25 cellular contexts compared by ENCODE assay signal in genomic region chr2:67945976-67946375, GRCh38.
A peak's percentile ranks its signal among the peaks of the same experiment; 100 is the strongest.
DNase-seq lines count a peak whose midpoint lies in the region; ATAC-seq, FAIRE-seq and TF ChIP-seq lines count a peak whose summit lies in the region.
"Had no signal": no experiment of that assay in that cellular context is flagged by ENCODE, and none has a peak within 500 bp of the region (broad histone marks: within the 10 kb centered on the region; RNA-seq: fewer than 3 reads in every experiment).

No MANE protein-coding gene starts in this region.

- no peak overlapping the region for H3K27ac ChIP-seq in endothelial cell of umbilical vein (ENCODE audit: insufficient read depth, low read depth, low read length)
- H3K27ac ChIP-seq: SK-N-MC, skin epidermis, thyroid gland had no signal

- H3K36me3 ChIP-seq in endothelial cell of umbilical vein (ENCODE audit: control insufficient read depth in 2 of 2, extremely low read depth in 1 of 2, insufficient read depth in 2 of 2, low read length in 2 of 2): no peaks in the 10 kb centered on the region
- no peaks in the 10 kb centered on the region for H3K36me3 ChIP-seq in Caco-2 (ENCODE audit: control insufficient read depth, insufficient read depth, low read length)
- H3K36me3 ChIP-seq: thyroid gland had no signal

- H3K27ac Mint-ChIP-seq in osteocyte (ENCODE audit: unreplicated experiment): peak overlapping the region; percentile 69
- no peak overlapping the region for H3K27ac Mint-ChIP-seq in Caco-2 (ENCODE audit: unreplicated experiment)
- H3K27ac Mint-ChIP-seq: activated CD8-positive, alpha-beta T cell treated with anti-CD3 and anti-CD28 coated beads for 36 hours; activated naive CD4-positive, alpha-beta T cell treated with anti-CD3 and anti-CD28 coated beads for 36 hours; activated T-cell treated with anti-CD3 and anti-CD28 coated beads, Interleukin-2, amount 50 U/mL, for 24 hours; CD8-positive, alpha-beta memory T cell; natural killer cell had no signal

- peaks cover 10% of the 10 kb centered on the region for H3K4me1 ChIP-seq in endothelial cell of umbilical vein (ENCODE audit: control insufficient read depth, extremely low read depth, insufficient read depth, low read length)
- H3K4me1 ChIP-seq in Caco-2: no peaks in the 10 kb centered on the region

- H3K4me3 Mint-ChIP-seq in osteocyte (ENCODE audit: unreplicated experiment) (no peak overlapping the region), Caco-2 (ENCODE audit: unreplicated experiment) (no peak overlapping the region)
- H3K4me3 Mint-ChIP-seq: activated CD8-positive, alpha-beta T cell treated with anti-CD3 and anti-CD28 coated beads for 36 hours; activated naive CD4-positive, alpha-beta T cell treated with anti-CD3 and anti-CD28 coated beads for 36 hours; activated T-cell treated with anti-CD3 and anti-CD28 coated beads, Interleukin-2, amount 50 U/mL, for 24 hours; CD8-positive, alpha-beta memory T cell; central memory CD8-positive, alpha-beta T cell; natural killer cell had no signal

- no peak for ATAC-seq in GM18517 (IDR thresholded peaks at IDR 0.05; ENCODE audit: unreplicated experiment)
- ATAC-seq: activated CD8-positive, alpha-beta T cell treated with anti-CD3 and anti-CD28 coated beads for 36 hours; left lobe of liver; natural killer cell; Panc1; stimulated activated naive CD8-positive, alpha-beta T cell treated with anti-CD3 and anti-CD28 coated beads, Interleukin-15, Interleukin-2, amounts not matched to agents 100 U/mL and 50 U/mL, for 24 hours had no signal

- peak; percentile 6 for DNase-seq in ELR (ENCODE audit: low read depth)
- peak; percentile 89 for DNase-seq in NCI-H2227 treated with DMSO at 0.1 percent for 48 hours (lab: John Stamatoyannopoulos, UW)
- DNase-seq in endothelial cell of umbilical vein (ENCODE audit: low read depth, low spot score): peak; percentile 74
- no peak for DNase-seq in osteocyte (ENCODE audit: extremely low spot score, unreplicated experiment)
- DNase-seq in Caco-2: no peak
- DNase-seq in AG20443 (ENCODE audit: low spot score): no peak
- DNase-seq: activated CD4-positive, CD25-positive, alpha-beta regulatory T cell; activated CD8-positive, alpha-beta T cell treated with anti-CD3 and anti-CD28 coated beads for 36 hours; activated naive CD4-positive, alpha-beta T cell treated with anti-CD3 and anti-CD28 coated beads for 36 hours; activated T-cell treated with anti-CD3 and anti-CD28 coated beads, Interleukin-2, amount 50 U/mL, for 24 hours; anterior cingulate cortex; CD8-positive, alpha-beta memory T cell; HCEC 1CT; natural killer cell; NCI-H1048; NCI-H2171 treated with DMSO at 0.1 percent for 48 hours; stimulated activated CD4-positive, alpha-beta T cell treated with anti-CD3 and anti-CD28 coated beads, Interleukin-2, amount 100 ng/mL, for 48 hours; stimulated activated naive CD8-positive, alpha-beta T cell treated with anti-CD3 and anti-CD28 coated beads, Interleukin-15, Interleukin-2, amounts not matched to agents 100 U/mL and 50 U/mL, for 24 hours had no signal

- no peaks in the 10 kb centered on the region for H3K79me2 ChIP-seq in endothelial cell of umbilical vein (ENCODE audit: control insufficient read depth, insufficient read depth, low read length)

- intact Hi-C loops in endothelial cell of umbilical vein (cut with micrococcal nuclease) (no loop called here), Caco-2 (cut with micrococcal nuclease; ENCODE audit: unreplicated experiment) (no loop called here)

- H3K36me3 Mint-ChIP-seq in osteocyte (ENCODE audit: unreplicated experiment): peaks cover 10% of the 10 kb centered on the region
- H3K36me3 Mint-ChIP-seq in Caco-2 (ENCODE audit: insufficient read depth, unreplicated experiment): no peaks in the 10 kb centered on the region
- H3K36me3 Mint-ChIP-seq: CD8-positive, alpha-beta memory T cell; natural killer cell had no signal

- TF ChIP-seq CTCF in endothelial cell of umbilical vein (IDR thresholded peaks at IDR 0.05; ENCODE audit: extremely low read depth in 1 of 2, insufficient read depth in 1 of 2, low read depth in 1 of 2, low read length in 2 of 2): no peak
- TF ChIP-seq CTCF in osteocyte (IDR thresholded peaks at IDR 0.05): no peak
- TF ChIP-seq CTCF in Caco-2 (IDR thresholded peaks at IDR 0.05; ENCODE audit: insufficient read depth in 1 of 2, low read depth in 1 of 2, low read length in 1 of 2, severe bottlenecking in 1 of 2, unreplicated experiment in 1 of 2): no peak

- dilution Hi-C loops in endothelial cell of umbilical vein (cut with MboI; ENCODE audit: extremely low pct_ligation_motif_present, low sequenced_read_pairs): no loop called here

- H3K27me3 ChIP-seq in endothelial cell of umbilical vein (ENCODE audit: control insufficient read depth in 2 of 2, insufficient read depth in 2 of 2, low read length in 2 of 2) (no peaks in the 10 kb centered on the region), Caco-2 (replicated peaks; ENCODE audit: control insufficient read depth, insufficient read depth, low read length) (no peaks in the 10 kb centered on the region)
- H3K27me3 ChIP-seq: thyroid gland had no signal

- H3K27me3 Mint-ChIP-seq in osteocyte (ENCODE audit: unreplicated experiment) (no peaks in the 10 kb centered on the region), Caco-2 (ENCODE audit: insufficient read depth, unreplicated experiment) (peaks cover 4% of the 10 kb centered on the region)

- H3K4me1 Mint-ChIP-seq in osteocyte (ENCODE audit: unreplicated experiment) (peaks cover 24% of the 10 kb centered on the region), Caco-2 (ENCODE audit: low read depth, unreplicated experiment) (peaks cover 5% of the 10 kb centered on the region)
- H3K4me1 Mint-ChIP-seq: central memory CD8-positive, alpha-beta T cell had no signal

- peak overlapping the region; percentile 67 for H2AFZ ChIP-seq in endothelial cell of umbilical vein (ENCODE audit: low read depth, low read length)

- no peak for FAIRE-seq in endothelial cell of umbilical vein (lab: Jason Lieb, UNC)

- no peak overlapping the region for H3K4me3 ChIP-seq in endothelial cell of umbilical vein (replicated peaks in 1 of 3; ENCODE audit: insufficient read depth in 1 of 3, low read depth in 1 of 3, low read length in 3 of 3)
- no peak overlapping the region for H3K4me3 ChIP-seq in Caco-2 (ENCODE audit: low read depth, low read length)
- H3K4me3 ChIP-seq: SK-N-MC, skin epidermis, thyroid gland had no signal

- H4K20me1 ChIP-seq in endothelial cell of umbilical vein (replicated peaks; ENCODE audit: control insufficient read depth, extremely low read depth, insufficient read depth, low read length): no peaks in the 10 kb centered on the region

- H3K9ac ChIP-seq in endothelial cell of umbilical vein (replicated peaks; ENCODE audit: extremely low read depth, insufficient read depth, low read length): peak overlapping the region; percentile 6

- no peak for TF ChIP-seq POLR2A in endothelial cell of umbilical vein (IDR thresholded peaks at IDR 0.05; ENCODE audit: low read depth, low read length)

- POLR2A ChIA-PET in endothelial cell of umbilical vein (lab: Charles Lee) (no interaction called here), Caco-2 (lab: Charles Lee) (no interaction called here)

- peak overlapping the region; percentile 13 for H3K4me2 ChIP-seq in endothelial cell of umbilical vein (ENCODE audit: insufficient read depth, low read length)

- H3K9me1 ChIP-seq in endothelial cell of umbilical vein (replicated peaks; ENCODE audit: control insufficient read depth, extremely low read depth, insufficient read depth, low read length): peaks cover 2% of the 10 kb centered on the region

- H3K9me3 Mint-ChIP-seq in osteocyte (ENCODE audit: unreplicated experiment): peaks cover 16% of the 10 kb centered on the region
- peaks cover 38% of the 10 kb centered on the region for H3K9me3 Mint-ChIP-seq in Caco-2 (ENCODE audit: unreplicated experiment)
- H3K9me3 Mint-ChIP-seq: central memory CD8-positive, alpha-beta T cell had no signal

- CTCF ChIA-PET in endothelial cell of umbilical vein (lab: Charles Lee): interaction anchor here (1.1 to 1.5 kb wide), 3 partner anchors 15 to 100 kb away, joined by 3 to 4 read pairs (median 3); no protein-coding TSS in a partner anchor
- CTCF ChIA-PET in Caco-2 (lab: Charles Lee): no interaction called here

- H3K9me3 ChIP-seq in endothelial cell of umbilical vein (replicated peaks; ENCODE audit: control insufficient read depth, insufficient read depth, low read length): no peaks in the 10 kb centered on the region
- peaks cover 16% of the 10 kb centered on the region; the same call in 1 of the 2 replicates for H3K9me3 ChIP-seq in Caco-2
- H3K9me3 ChIP-seq: thyroid gland had no signal

- no TSS peak for BruUV-seq in endothelial cell of umbilical vein (replicated peaks; lab: Mats Ljungman, UMichigan)
- no TSS peak for BruUV-seq in Caco-2 (replicated peaks; lab: Mats Ljungman, UMichigan)

TF ChIP-seq in endothelial cell of umbilical vein, 7 proteins besides CTCF, POLR2A, EP300 and RAD21:
- no peak for TF ChIP-seq FOS (IDR thresholded peaks at IDR 0.05; ENCODE audit: borderline replicate concordance, insufficient read depth, low read length)
- TF ChIP-seq EZH2 (IDR thresholded peaks at IDR 0.05; ENCODE audit: borderline replicate concordance, low read depth, low read length, severe bottlenecking): no peak
- no peak for TF ChIP-seq MYC (IDR thresholded peaks at IDR 0.05; ENCODE audit: low read depth, low read length)
- TF ChIP-seq MAX (IDR thresholded peaks at IDR 0.05; ENCODE audit: insufficient read depth, insufficient read length): no peak
TF ChIP-seq in endothelial cell of umbilical vein: peak in this region for 0.

Comparison
In these comparisons a context has a peak if more than half of its experiments do, and no peak if none do; other contexts are left out.
1. DNase-seq: peak in ELR (single experiment), NCI-H2227 treated with DMSO at 0.1 percent for 48 hours (single experiment) and endothelial cell of umbilical vein (single experiment); none in osteocyte (single experiment), Caco-2 (0 of 2) and AG20443 (single experiment).